In genomic region chr15:64476550-64476949, GRCh38 we compare ENCODE assay signal across 10 cellular contexts. TPM values are rescaled to one million over a fixed set of nuclear protein-coding genes. Genes with fewer than 3 reads are reported as not detected.
A peak's percentile ranks its signal among the peaks of the same experiment; 100 is the strongest.
DNase-seq lines count a peak whose midpoint lies in the region; ATAC-seq and TF ChIP-seq lines count a peak whose summit lies in the region.
"Had no signal": no experiment of that assay in that cellular context is flagged by ENCODE, and none has a peak within 500 bp of the region (broad histone marks: within the 10 kb centered on the region; RNA-seq: fewer than 3 reads in every experiment).

No MANE protein-coding gene starts in this region.

- no peak for ATAC-seq in activated CD8-positive, alpha-beta T cell treated with anti-CD3 and anti-CD28 coated beads for 36 hours
- no peak for ATAC-seq in HG03097 (IDR thresholded peaks at IDR 0.05; ENCODE audit: low FRiP score, unreplicated experiment)

- H3K4me1 Mint-ChIP-seq in activated CD8-positive, alpha-beta T cell treated with anti-CD3 and anti-CD28 coated beads for 36 hours (ENCODE audit: low read depth): peaks cover 33% of the 10 kb centered on the region
- peaks cover 30% of the 10 kb centered on the region for H3K4me1 Mint-ChIP-seq in stimulated activated naive CD8-positive, alpha-beta T cell treated with anti-CD3 and anti-CD28 coated beads, Interleukin-15, Interleukin-2, amounts not matched to agents 100 ng/mL and 50 ng/mL, for 24 hours (ENCODE audit: low read depth)

- DNase-seq in cardiac muscle cell (ENCODE audit: low read depth in 1 of 2, low spot score in 1 of 2) (no peak), right atrium auricular region (ENCODE audit: low spot score) (no peak), NCI-H226 (no peak), DMS 273 treated with DMSO at 0.1 percent for 48 hours (lab: John Stamatoyannopoulos, UW) (no peak)
- DNase-seq in activated CD8-positive, alpha-beta T cell treated with anti-CD3 and anti-CD28 coated beads for 36 hours: no peak
- DNase-seq: activated CD4-positive, alpha-beta T cell treated with anti-CD3 and anti-CD28 coated beads, Interleukin-2, amount 50 U/mL, for 1 hour; KBM-7 had no signal

- no peak overlapping the region for H3K9ac ChIP-seq in iPS-18a (ENCODE audit: low read length)

- peaks cover 13% of the 10 kb centered on the region for H3K36me3 Mint-ChIP-seq in activated CD8-positive, alpha-beta T cell treated with anti-CD3 and anti-CD28 coated beads for 36 hours (ENCODE audit: low read depth)
- H3K36me3 Mint-ChIP-seq in stimulated activated naive CD8-positive, alpha-beta T cell treated with anti-CD3 and anti-CD28 coated beads, Interleukin-15, Interleukin-2, amounts not matched to agents 100 ng/mL and 50 ng/mL, for 24 hours (ENCODE audit: low read depth): peaks cover 30% of the 10 kb centered on the region

- H3K27me3 ChIP-seq in cardiac muscle cell: no peaks in the 10 kb centered on the region
- no peaks in the 10 kb centered on the region for H3K27me3 ChIP-seq in right atrium auricular region
- H3K27me3 ChIP-seq in iPS-18a (ENCODE audit: control insufficient read depth, insufficient read depth, low read length): no peaks in the 10 kb centered on the region

- TF ChIP-seq CTCF in cardiac muscle cell (IDR thresholded peaks at IDR 0.05; ENCODE audit: low read depth, low read length) (no peak), right atrium auricular region (IDR thresholded peaks at IDR 0.05) (no peak)
- TF ChIP-seq CTCF in activated CD8-positive, alpha-beta T cell treated with anti-CD3 and anti-CD28 coated beads for 36 hours (IDR thresholded peaks at IDR 0.05): no peak

- no peak overlapping the region for H3K4me3 Mint-ChIP-seq in activated CD8-positive, alpha-beta T cell treated with anti-CD3 and anti-CD28 coated beads for 36 hours
- H3K4me3 Mint-ChIP-seq in stimulated activated naive CD8-positive, alpha-beta T cell treated with anti-CD3 and anti-CD28 coated beads, Interleukin-15, Interleukin-2, amounts not matched to agents 100 ng/mL and 50 ng/mL, for 24 hours: no peak overlapping the region

- H3K4me1 ChIP-seq in cardiac muscle cell (ENCODE audit: low read depth) (peaks cover 5% of the 10 kb centered on the region), right atrium auricular region (no peaks in the 10 kb centered on the region), iPS-18a (ENCODE audit: control insufficient read depth, low read depth, low read length) (no peaks in the 10 kb centered on the region)

- peak overlapping the region; percentile 38 for H3K27ac ChIP-seq in cardiac muscle cell
- H3K27ac ChIP-seq in right atrium auricular region: no peak overlapping the region
- H3K27ac ChIP-seq in iPS-18a (ENCODE audit: low read length): peak overlapping the region; percentile 39

- CTCF ChIA-PET in activated CD8-positive, alpha-beta T cell treated with anti-CD3 and anti-CD28 coated beads for 36 hours (lab: Charles Lee): interaction anchor here (1.5 kb wide), 1 partner anchor 25 kb away, joined by 3 read pairs; no protein-coding TSS in a partner anchor

- no peaks in the 10 kb centered on the region for H3K27me3 Mint-ChIP-seq in activated CD8-positive, alpha-beta T cell treated with anti-CD3 and anti-CD28 coated beads for 36 hours
- no peaks in the 10 kb centered on the region for H3K27me3 Mint-ChIP-seq in stimulated activated naive CD8-positive, alpha-beta T cell treated with anti-CD3 and anti-CD28 coated beads, Interleukin-15, Interleukin-2, amounts not matched to agents 100 ng/mL and 50 ng/mL, for 24 hours

- H3K4me3 ChIP-seq in cardiac muscle cell: no peak overlapping the region
- H3K4me3 ChIP-seq in right atrium auricular region: no peak overlapping the region
- no peak overlapping the region for H3K4me3 ChIP-seq in iPS-18a (ENCODE audit: low read length)

- H3K9me3 Mint-ChIP-seq in activated CD8-positive, alpha-beta T cell treated with anti-CD3 and anti-CD28 coated beads for 36 hours: no peaks in the 10 kb centered on the region
- H3K9me3 Mint-ChIP-seq in stimulated activated naive CD8-positive, alpha-beta T cell treated with anti-CD3 and anti-CD28 coated beads, Interleukin-15, Interleukin-2, amounts not matched to agents 100 ng/mL and 50 ng/mL, for 24 hours: no peaks in the 10 kb centered on the region

- peak overlapping the region; percentile 72 for H3K27ac Mint-ChIP-seq in activated CD8-positive, alpha-beta T cell treated with anti-CD3 and anti-CD28 coated beads for 36 hours
- H3K27ac Mint-ChIP-seq in stimulated activated naive CD8-positive, alpha-beta T cell treated with anti-CD3 and anti-CD28 coated beads, Interleukin-15, Interleukin-2, amounts not matched to agents 100 ng/mL and 50 ng/mL, for 24 hours: peak overlapping the region; percentile 4

- POLR2A ChIA-PET in activated CD8-positive, alpha-beta T cell treated with anti-CD3 and anti-CD28 coated beads for 36 hours (lab: Charles Lee): interaction anchor here (0.7 to 1.9 kb wide), 3 partner anchors 25 to 89 kb away, joined by 3 to 5 read pairs (median 4); partner anchors contain the start of gene TRIP4

- intact Hi-C loops in activated CD8-positive, alpha-beta T cell treated with anti-CD3 and anti-CD28 coated beads for 36 hours (cut with micrococcal nuclease): no loop called here

- H3K9me3 ChIP-seq in cardiac muscle cell (ENCODE audit: low read depth) (no peaks in the 10 kb centered on the region), right atrium auricular region (no peaks in the 10 kb centered on the region), iPS-18a (ENCODE audit: control insufficient read depth, low read depth, low read length) (no peaks in the 10 kb centered on the region)

- H3K36me3 ChIP-seq in cardiac muscle cell (peaks cover 2% of the 10 kb centered on the region), right atrium auricular region (peaks cover 4% of the 10 kb centered on the region), iPS-18a (ENCODE audit: control insufficient read depth, low read depth, low read length) (no peaks in the 10 kb centered on the region)

RNA-seq across cellular contexts. Expression of gene ZNF609, which starts 16.2 kb away (rescaled TPM):
- 28.7 and 41.4 TPM in 2 replicates for total RNA-seq in cardiac muscle cell
- polyA plus RNA-seq in cardiac muscle cell: 25.6 and 31.8 TPM in 2 replicates
- 10 to 100 TPM; 13.4 to 23.7 TPM for total RNA-seq in right atrium auricular region
- total RNA-seq in activated CD8-positive, alpha-beta T cell treated with anti-CD3 and anti-CD28 coated beads for 36 hours: 10 to 100 TPM; 37.2 to 39.6 TPM

Comparison
In these comparisons a context has a peak if more than half of its experiments do, and no peak if none do; other contexts are left out.
1. H3K27ac ChIP-seq: peak in cardiac muscle cell (single experiment) and iPS-18a (single experiment); none in right atrium auricular region (0 of 2).